Comparison of ENCODE assay signal across 13 cellular contexts in the genomic region with DNA sequence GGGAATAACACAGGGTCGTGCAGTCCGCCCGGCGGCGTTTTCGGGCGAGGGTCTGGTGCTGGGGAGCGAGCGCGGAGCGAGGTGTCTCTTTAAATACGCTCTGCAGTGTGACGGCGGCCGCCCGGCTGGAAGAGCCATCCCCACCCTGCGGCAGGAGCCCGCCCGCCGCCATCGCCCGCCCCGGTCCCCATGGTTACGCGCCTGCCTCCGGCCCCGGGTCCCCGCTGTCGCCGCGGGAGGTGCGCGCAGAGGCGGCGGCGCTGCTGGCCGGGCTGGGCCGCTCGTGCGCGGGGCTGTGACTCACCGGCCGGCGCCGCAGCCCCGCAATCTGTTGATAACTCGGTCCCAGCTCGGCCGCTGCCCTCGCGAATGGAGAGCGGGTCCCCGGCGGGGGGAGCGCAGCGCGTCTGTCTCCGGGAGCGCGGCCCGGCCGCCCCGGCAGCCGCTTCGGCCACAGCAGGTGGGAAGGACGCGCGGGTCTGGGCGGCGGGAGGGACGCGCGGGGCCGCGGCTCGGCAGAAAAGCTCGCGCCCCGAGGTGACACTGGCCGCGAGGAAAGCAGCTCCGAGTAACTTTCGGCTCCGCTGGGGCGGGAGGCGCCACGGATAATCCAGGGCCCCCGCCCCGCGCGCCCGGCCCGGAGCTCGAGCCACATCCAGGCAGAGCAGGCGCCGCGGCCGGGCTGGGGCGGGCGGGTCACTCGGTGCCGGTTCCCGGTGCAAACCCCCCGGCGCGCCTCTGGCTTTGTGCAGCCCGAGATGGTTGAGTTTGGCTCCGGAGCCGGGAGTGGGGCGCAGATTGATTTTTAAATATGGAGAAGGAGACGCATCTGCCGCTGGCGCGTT. TPM values are rescaled to one million over a fixed set of nuclear protein-coding genes. Genes with fewer than 3 reads are reported as not detected.
DNase-seq lines count a peak whose midpoint lies in the region; ATAC-seq, FAIRE-seq and TF ChIP-seq lines count a peak whose summit lies in the region.
"Had no signal": no experiment of that assay in that cellular context is flagged by ENCODE, and none has a peak within 500 bp of the region (broad histone marks: within the 10 kb centered on the region; RNA-seq: fewer than 3 reads in every experiment).

A gene with protein sequence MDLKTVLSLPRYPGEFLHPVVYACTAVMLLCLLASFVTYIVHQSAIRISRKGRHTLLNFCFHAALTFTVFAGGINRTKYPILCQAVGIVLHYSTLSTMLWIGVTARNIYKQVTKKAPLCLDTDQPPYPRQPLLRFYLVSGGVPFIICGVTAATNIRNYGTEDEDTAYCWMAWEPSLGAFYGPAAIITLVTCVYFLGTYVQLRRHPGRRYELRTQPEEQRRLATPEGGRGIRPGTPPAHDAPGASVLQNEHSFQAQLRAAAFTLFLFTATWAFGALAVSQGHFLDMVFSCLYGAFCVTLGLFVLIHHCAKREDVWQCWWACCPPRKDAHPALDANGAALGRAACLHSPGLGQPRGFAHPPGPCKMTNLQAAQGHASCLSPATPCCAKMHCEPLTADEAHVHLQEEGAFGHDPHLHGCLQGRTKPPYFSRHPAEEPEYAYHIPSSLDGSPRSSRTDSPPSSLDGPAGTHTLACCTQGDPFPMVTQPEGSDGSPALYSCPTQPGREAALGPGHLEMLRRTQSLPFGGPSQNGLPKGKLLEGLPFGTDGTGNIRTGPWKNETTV (plus strand): TSS at position 246 of the 845 bp plus-strand sequence. CDS start 986 bp downstream, outside the sequence.

- FAIRE-seq in RCC 7860 (lab: Jason Lieb, UNC): no peak

- no peak within 1 kb of the TSS for H2BK120ac ChIP-seq in neuronal stem cell (ENCODE audit: low read depth, low read length)

- H4K91ac ChIP-seq in neuronal stem cell (ENCODE audit: low read depth, low read length, poor library complexity): no peak within 1 kb of the TSS

- H3K23ac ChIP-seq in neuronal stem cell (ENCODE audit: low read depth, low read length, poor library complexity): peak within 1 kb of the TSS; percentile 81

- H3K14ac ChIP-seq in neuronal stem cell (ENCODE audit: low read length): no peak within 1 kb of the TSS

- peaks cover 17 to 94% (median 54%) of the 10 kb centered on the region in 3 experiments for H3K27me3 ChIP-seq in neuronal stem cell (ENCODE audit: control insufficient read depth in 3 of 3, insufficient read depth in 3 of 3, low read depth in 1 of 3, low read length in 3 of 3)
- peaks cover 2% of the 10 kb centered on the region for H3K27me3 ChIP-seq in ovary

- ATAC-seq in GM18498 (IDR thresholded peaks at IDR 0.05; ENCODE audit: unreplicated experiment) (no peak), HG03159 (IDR thresholded peaks at IDR 0.05; ENCODE audit: unreplicated experiment) (no peak)

- peak within 1 kb of the TSS; percentile 74 for H2AFZ ChIP-seq in neuronal stem cell (ENCODE audit: low read length)

- no peaks in the 10 kb centered on the region for H3K9me3 ChIP-seq in neuronal stem cell (replicated peaks in 1 of 2; ENCODE audit: control insufficient read depth in 2 of 2, insufficient read depth in 1 of 2, low read depth in 1 of 2, low read length in 2 of 2)
- no peaks in the 10 kb centered on the region for H3K9me3 ChIP-seq in ovary
- H3K9me3 ChIP-seq: neutrophil had no signal

- no peak within 1 kb of the TSS for H3K4ac ChIP-seq in neuronal stem cell (ENCODE audit: low read length)

- peak; percentile 45 for DNase-seq in ELF-1 (ENCODE audit: low read depth, low spot score)
- peak; percentile 56 for DNase-seq in NCI-H2227 (lab: John Stamatoyannopoulos, UW; ENCODE audit: unreplicated experiment)
- DNase-seq in globus pallidus (ENCODE audit: low spot score): peak; percentile 35
- DNase-seq in neuronal stem cell (ENCODE audit: low spot score): peak; percentile 61
- no peak for DNase-seq in ovary
- DNase-seq in RCC 7860 (ENCODE audit: low spot score): no peak
- DNase-seq: activated CD4-positive, CD25-positive, alpha-beta regulatory T cell; activated naive CD8-positive, alpha-beta T cell treated with anti-CD3 and anti-CD28 coated beads, Interleukin-2, amount 10 ng/mL, durations not matched to agents 7 days and 5 days; Karpas-422; OCI-M1 had no signal

- peak within 1 kb of the TSS; percentile 45 for H2BK15ac ChIP-seq in neuronal stem cell (ENCODE audit: low read length)

- H3K4me2 ChIP-seq in neuronal stem cell (ENCODE audit: insufficient read depth, low read length, poor library complexity, severe bottlenecking): peak within 1 kb of the TSS; percentile 96

- H3K18ac ChIP-seq in neuronal stem cell (ENCODE audit: low read length): peak within 1 kb of the TSS; percentile 89

- peak within 1 kb of the TSS; percentile 25 for H2BK12ac ChIP-seq in neuronal stem cell (ENCODE audit: low read length)

- TF ChIP-seq CTCF in ovary (IDR thresholded peaks at IDR 0.05): no peak

- H3K9ac ChIP-seq in neuronal stem cell (ENCODE audit: low read depth, low read length, poor library complexity): peak within 1 kb of the TSS; percentile 68

- H2BK5ac ChIP-seq in neuronal stem cell (ENCODE audit: low read length): no peak within 1 kb of the TSS

- no peak within 1 kb of the TSS for H3K27ac ChIP-seq in neuronal stem cell (replicated peaks; ENCODE audit: low read length)
- no peak within 1 kb of the TSS for H3K27ac ChIP-seq in ovary
- H3K27ac ChIP-seq: neutrophil had no signal

- H3K36me3 ChIP-seq in neuronal stem cell (replicated peaks in 1 of 2; ENCODE audit: control insufficient read depth in 2 of 2, insufficient read depth in 2 of 2, low read length in 2 of 2): no peaks in the 10 kb centered on the region
- H3K36me3 ChIP-seq in ovary: no peaks in the 10 kb centered on the region
- H3K36me3 ChIP-seq: neutrophil had no signal

- H4K8ac ChIP-seq in neuronal stem cell (ENCODE audit: low read depth, low read length): no peak within 1 kb of the TSS

- intact Hi-C loops in ovary (cut with DNase I): no loop called here

- H3K4me1 ChIP-seq in neuronal stem cell (ENCODE audit: control insufficient read depth in 2 of 2, insufficient read depth in 1 of 2, low read depth in 1 of 2, low read length in 2 of 2) (peaks cover 5 to 35% of the 10 kb centered on the region in 2 donors), ovary (ENCODE audit: insufficient read depth) (no peaks in the 10 kb centered on the region)

- H3K4me3 ChIP-seq in neuronal stem cell (ENCODE audit: low read length in 2 of 2) (peak within 1 kb of the TSS; percentile 28 to 78), ovary (no peak within 1 kb of the TSS)

- peaks cover 3% of the 10 kb centered on the region for H3K79me1 ChIP-seq in neuronal stem cell (ENCODE audit: low read depth, low read length)

- H2AK5ac ChIP-seq in neuronal stem cell (ENCODE audit: low read depth, low read length): peak within 1 kb of the TSS; percentile 91

- WGBS in neuronal stem cell (ENCODE audit: extremely low coverage in 2 of 2, insufficient read length in 2 of 2, insufficient replicate concordance in 1 of 2), 2 donors: no CpG with 5 or more reads among the region's 114 CpGs
- 1% methylated on average over 59 to 114 of the region's 114 CpGs for WGBS in ovary, 3 donors

- TF ChIP-seq EP300 in ovary (IDR thresholded peaks at IDR 0.05): no peak

- TF ChIP-seq POLR2A in ovary (IDR thresholded peaks at IDR 0.05): no peak

RNA-seq across cellular contexts. Expression of the gene that starts here (rescaled TPM):
- polyA plus RNA-seq in neuronal stem cell (2013, experiment 1 of 2): 0.08 TPM
- polyA plus RNA-seq in neuronal stem cell (2013, experiment 2 of 2): 0.07 TPM
- total RNA-seq in ovary: under 1 TPM in 4 of 7 donors, not detected in 3; 0.07 to 0.92 (median 0.13) TPM
- polyA plus RNA-seq in ovary: not detected
- total RNA-seq: activated naive CD8-positive, alpha-beta T cell treated with anti-CD3 and anti-CD28 coated beads, Interleukin-2, amount 10 ng/mL, durations not matched to agents 7 days and 5 days had no signal

Comparison
In these comparisons a context has a peak if more than half of its experiments do, and no peak if none do; other contexts are left out.
1. DNase-seq: peak in ELF-1 (single experiment), NCI-H2227 (single experiment), globus pallidus (single experiment) and neuronal stem cell (single experiment); none in ovary (0 of 5) and RCC 7860 (single experiment).